25 cellular contexts compared by ENCODE assay signal in the genomic region with DNA sequence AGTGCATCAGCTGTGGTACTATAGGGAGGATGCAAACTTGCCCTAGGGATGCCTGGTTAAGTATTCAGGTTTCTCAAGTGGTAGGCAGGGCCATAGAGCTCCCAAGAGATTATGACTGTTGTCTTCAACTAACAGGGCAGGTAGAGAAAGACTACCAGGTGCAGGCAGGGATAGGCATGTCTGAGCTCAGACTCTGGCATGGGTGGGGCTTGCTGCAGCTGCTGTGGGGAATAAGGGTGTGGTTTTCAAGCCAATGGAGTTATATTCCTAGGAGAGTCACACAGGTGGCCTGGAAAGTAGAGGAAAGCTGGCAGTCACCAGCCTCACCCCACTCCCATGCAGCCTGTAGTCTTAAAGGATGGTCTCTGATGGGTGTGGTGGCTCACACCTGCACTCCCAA.
"Had no signal": no experiment of that assay in that cellular context is flagged by ENCODE, and none has a peak within 500 bp of the region (broad histone marks: within the 10 kb centered on the region; RNA-seq: fewer than 3 reads in every experiment).

No MANE protein-coding gene starts in this region.

- H3K4me3 Mint-ChIP-seq: activated naive CD4-positive, alpha-beta T cell treated with anti-CD3 and anti-CD28 coated beads, Interleukin-2, amount 50 U/mL, for 24 hours; immature natural killer cell; mesothelial cell of epicardium; natural killer cell; stimulated activated memory B cell treated with anti-CD40 and anti-IgM and Interleukin-4, amounts not matched to agents 10 μg/mL and 1 μg/mL and 100 μg/mL, for 72 hours had no signal

- H3K27ac Mint-ChIP-seq: activated naive CD4-positive, alpha-beta T cell treated with anti-CD3 and anti-CD28 coated beads, Interleukin-2, amount 50 U/mL, for 24 hours; immature natural killer cell; mesothelial cell of epicardium; natural killer cell; progenitor cell of endocrine pancreas; stimulated activated memory B cell treated with anti-CD40 and anti-IgM and Interleukin-4, amounts not matched to agents 10 μg/mL and 1 μg/mL and 100 μg/mL, for 72 hours had no signal

- H3K4me1 Mint-ChIP-seq: activated naive CD4-positive, alpha-beta T cell treated with anti-CD3 and anti-CD28 coated beads, Interleukin-2, amount 50 U/mL, for 24 hours; immature natural killer cell; mesothelial cell of epicardium; natural killer cell; stimulated activated memory B cell treated with anti-CD40 and anti-IgM and Interleukin-4, amounts not matched to agents 10 μg/mL and 1 μg/mL and 100 μg/mL, for 72 hours had no signal

- FAIRE-seq: frontal cortex had no signal

- H3K27ac ChIP-seq: body of pancreas, hepatocyte, left ventricle myocardium inferior, sigmoid colon, transverse colon had no signal

- H3K4me1 ChIP-seq: body of pancreas, left ventricle myocardium inferior, sigmoid colon, transverse colon had no signal

- DNase-seq: activated CD4-positive, alpha-beta T cell treated with anti-CD3 and anti-CD28 coated beads for 1 hour; activated CD4-positive, alpha-beta T cell treated with anti-CD3 and anti-CD28 coated beads, Interleukin-2, amount 50 U/mL, for 1 hour; activated gamma-delta T cell treated with Interleukin-2 at 50 U/mL for 16 hours; activated T-cell treated with anti-CD3 and anti-CD28 coated beads, Interleukin-2, amount 50 U/mL, for 1 hour; anterior cingulate cortex; body of pancreas; caudate nucleus; dermis blood vessel endothelial cell; effector memory CD4-positive, alpha-beta T cell; glutamatergic neuron; immature natural killer cell; kidney glomerular epithelial cell; left ventricle myocardium inferior; natural killer cell; retina; sigmoid colon; stimulated activated CD4-positive, alpha-beta T cell treated with anti-CD3 and anti-CD28 coated beads, Interleukin-15, amount 100 ng/mL, for 24 hours; transverse colon had no signal

- H3K27me3 Mint-ChIP-seq: activated naive CD4-positive, alpha-beta T cell treated with anti-CD3 and anti-CD28 coated beads, Interleukin-2, amount 50 U/mL, for 24 hours; progenitor cell of endocrine pancreas; stimulated activated memory B cell treated with anti-CD40 and anti-IgM and Interleukin-4, amounts not matched to agents 10 μg/mL and 1 μg/mL and 100 μg/mL, for 72 hours had no signal

- H3K36me3 ChIP-seq: left ventricle myocardium inferior, sigmoid colon, transverse colon had no signal

- H3K9me3 ChIP-seq: body of pancreas, transverse colon had no signal

- H3K36me3 Mint-ChIP-seq: activated naive CD4-positive, alpha-beta T cell treated with anti-CD3 and anti-CD28 coated beads, Interleukin-2, amount 50 U/mL, for 24 hours; natural killer cell; stimulated activated memory B cell treated with anti-CD40 and anti-IgM and Interleukin-4, amounts not matched to agents 10 μg/mL and 1 μg/mL and 100 μg/mL, for 72 hours had no signal

- H3K4me3 ChIP-seq: body of pancreas, hepatocyte, left ventricle myocardium inferior, sigmoid colon, smooth muscle cell, transverse colon had no signal
